1 cellular context compared by ENCODE assay signal in the genomic region with DNA sequence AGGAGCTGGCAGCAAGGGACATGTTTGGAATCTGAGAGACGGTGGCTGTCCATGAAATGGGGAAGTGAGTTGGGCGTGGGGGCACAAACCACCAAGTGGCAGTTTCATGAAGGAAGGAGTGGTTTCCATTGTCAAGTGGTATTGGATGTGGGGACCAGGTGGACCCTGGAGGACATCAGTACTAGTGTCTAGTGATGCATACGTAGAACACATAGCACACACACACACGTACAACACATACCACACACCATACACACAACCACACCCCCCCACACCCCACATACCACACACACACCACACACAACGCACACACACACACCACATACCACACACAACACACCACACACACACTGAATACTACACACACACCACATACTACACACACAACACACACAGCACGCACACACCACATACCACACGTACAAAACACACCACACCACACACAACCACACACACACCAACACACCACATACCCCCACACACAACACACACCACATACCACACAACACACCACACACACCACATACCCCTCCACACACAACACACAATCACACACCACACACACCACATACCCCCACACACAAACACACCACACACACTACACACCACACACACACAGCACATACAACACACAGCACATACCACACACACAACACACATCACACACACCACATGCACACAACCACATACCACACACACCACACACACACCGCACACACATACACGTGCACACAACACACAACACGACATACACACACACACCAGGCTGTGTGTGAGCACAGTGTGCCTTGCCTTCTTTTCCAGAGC.
TF ChIP-seq lines count a peak whose summit lies in the region.

No MANE protein-coding gene starts in this region.

TF ChIP-seq in IMR-90, 13 proteins besides CTCF, POLR2A, EP300 and RAD21 (continued from another document):
- no peak for TF ChIP-seq CHD1 (IDR thresholded peaks at IDR 0.05; ENCODE audit: low read depth, low read length)
- no peak for TF ChIP-seq SMC3 (IDR thresholded peaks at IDR 0.05; ENCODE audit: low read depth, low read length)
- TF ChIP-seq RFX5 (IDR thresholded peaks at IDR 0.05; ENCODE audit: low read depth, low read length), result no peak
- TF ChIP-seq NFE2L2 (IDR thresholded peaks at IDR 0.05; ENCODE audit: low read depth, low read length), result no peak
- TF ChIP-seq, protein P1, sequence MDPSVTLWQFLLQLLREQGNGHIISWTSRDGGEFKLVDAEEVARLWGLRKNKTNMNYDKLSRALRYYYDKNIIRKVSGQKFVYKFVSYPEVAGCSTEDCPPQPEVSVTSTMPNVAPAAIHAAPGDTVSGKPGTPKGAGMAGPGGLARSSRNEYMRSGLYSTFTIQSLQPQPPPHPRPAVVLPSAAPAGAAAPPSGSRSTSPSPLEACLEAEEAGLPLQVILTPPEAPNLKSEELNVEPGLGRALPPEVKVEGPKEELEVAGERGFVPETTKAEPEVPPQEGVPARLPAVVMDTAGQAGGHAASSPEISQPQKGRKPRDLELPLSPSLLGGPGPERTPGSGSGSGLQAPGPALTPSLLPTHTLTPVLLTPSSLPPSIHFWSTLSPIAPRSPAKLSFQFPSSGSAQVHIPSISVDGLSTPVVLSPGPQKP (IDR thresholded peaks at IDR 0.05; ENCODE audit: borderline replicate concordance, low read depth, low read length), result no peak
- TF ChIP-seq BHLHE40 (IDR thresholded peaks at IDR 0.05; ENCODE audit: low read depth, low read length), result no peak
- no peak for TF ChIP-seq MAZ (IDR thresholded peaks at IDR 0.05; ENCODE audit: borderline replicate concordance, low read depth, low read length)
- no peak for TF ChIP-seq CEBPB (IDR thresholded peaks at IDR 0.05; ENCODE audit: low read depth, low read length)
